ENCODE assay signal across 1 cellular context in genomic region chr20:41889871-41890224, GRCh38.
TF ChIP-seq lines count a peak whose summit lies in the region.

No MANE protein-coding gene starts in this region.

TF ChIP-seq in GM23338, 12 proteins besides CTCF, POLR2A, EP300 and RAD21 (continued from another document):
- no peak for TF ChIP-seq ZNF462 (CRISPR knock-in tag; IDR thresholded peaks at IDR 0.05)
